Comparison of ENCODE assay signal across 6 cellular contexts in genomic region chr7:103644319-103644718, GRCh38.
"Had no signal": no experiment of that assay in that cellular context is flagged by ENCODE, and none has a peak within 500 bp of the region (broad histone marks: within the 10 kb centered on the region; RNA-seq: fewer than 3 reads in every experiment).

No MANE protein-coding gene starts in this region.

- DNase-seq: IMR-90, KBM-7, KG1 had no signal

- FAIRE-seq: HTR-8/SVneo had no signal

- H3K27ac ChIP-seq: HL-60, KMS-11 had no signal

- H3K4me2 ChIP-seq: KMS-11 had no signal

- H3K9ac ChIP-seq: KMS-11 had no signal
